8 cellular contexts compared by ENCODE assay signal in genomic region chr12:55797068-55797467, GRCh38.
DNase-seq lines count a peak whose midpoint lies in the region; FAIRE-seq and TF ChIP-seq lines count a peak whose summit lies in the region.

No MANE protein-coding gene starts in this region.

- no peak overlapping the region for H2AFZ ChIP-seq in OCI-LY3 (ENCODE audit: low read depth, low read length)

- H3K4me1 ChIP-seq in OCI-LY3 (ENCODE audit: low read length) (peaks cover 1% of the 10 kb centered on the region), tibial artery (no peaks in the 10 kb centered on the region)

- FAIRE-seq in GM19239 (lab: Jason Lieb, UNC) = peak; percentile 60

- H3K27me3 ChIP-seq in OCI-LY3 (ENCODE audit: low read depth, low read length) (no peaks in the 10 kb centered on the region), tibial artery (no peaks in the 10 kb centered on the region)

- TF ChIP-seq CTCF in OCI-LY3 (IDR thresholded peaks at IDR 0.05; ENCODE audit: low read depth, low read length) = peak; percentile 44
- peak in 1 of 2 experiments; percentile 21 for TF ChIP-seq CTCF in tibial artery (IDR thresholded peaks at IDR 0.05)

- H3K9me3 ChIP-seq in OCI-LY3 (ENCODE audit: insufficient read depth, low read length) (no peaks in the 10 kb centered on the region), tibial artery (no peaks in the 10 kb centered on the region)

- no peak overlapping the region for H3K9ac ChIP-seq in OCI-LY3 (ENCODE audit: low read length)

- H3K27ac ChIP-seq in OCI-LY3 (ENCODE audit: low read length) (no peak overlapping the region), tibial artery (no peak overlapping the region)

- intact Hi-C loops in tibial artery (cut with DNase I; ENCODE audit: low total_unique reads) = no loop called here

- H4K20me1 ChIP-seq in OCI-LY3 (ENCODE audit: insufficient read depth, low read length) = no peaks in the 10 kb centered on the region; the same call in 1 of the 2 replicates

- H3K4me2 ChIP-seq in OCI-LY3 (ENCODE audit: low read length) = no peak overlapping the region

- H3K4me3 ChIP-seq in OCI-LY3 (ENCODE audit: low read length) = no peak overlapping the region
- H3K4me3 ChIP-seq in tibial artery = no peak overlapping the region

- peak; percentile 11 to 14 for DNase-seq in AML-193 (lab: John Stamatoyannopoulos, UW)
- DNase-seq in GM19239 (ENCODE audit: insufficient read length, low spot score) = no peak
- peak; percentile 70 for DNase-seq in fibroblast of peridontal ligament (ENCODE audit: extremely low read depth)
- DNase-seq in pons (ENCODE audit: low spot score) = peak; percentile 64
- DNase-seq in tibial artery = no peak
- DNase-seq in stimulated activated CD4-positive, alpha-beta T cell treated with anti-CD3 and anti-CD28 coated beads, Interleukin-2, amount 100 ng/mL, for 24 hours = no peak
- DNase-seq in effector CD4-positive, alpha-beta T cell = no peak

- H3K79me2 ChIP-seq in OCI-LY3 (ENCODE audit: low read length) = peaks cover 9% of the 10 kb centered on the region

- H3K36me3 ChIP-seq in OCI-LY3 (replicated peaks; ENCODE audit: low read depth, low read length) (peaks cover 60% of the 10 kb centered on the region), tibial artery (peaks cover 70 to 89% (median 77%) of the 10 kb centered on the region in 3 donors)

Comparison
In these comparisons a context has a peak if more than half of its experiments do, and no peak if none do; other contexts are left out.
1. DNase-seq: peak in AML-193 (2 of 2), fibroblast of peridontal ligament (single experiment) and pons (single experiment); none in GM19239 (single experiment), tibial artery (0 of 2), stimulated activated CD4-positive, alpha-beta T cell treated with anti-CD3 and anti-CD28 coated beads, Interleukin-2, amount 100 ng/mL, for 24 hours (0 of 2) and effector CD4-positive, alpha-beta T cell (single experiment).